Comparison of ENCODE assay signal across 30 cellular contexts in genomic region chr11:118412921-118413320, GRCh38.
"Had no signal": no experiment of that assay in that cellular context is flagged by ENCODE, and none has a peak within 500 bp of the region (broad histone marks: within the 10 kb centered on the region; RNA-seq: fewer than 3 reads in every experiment).

No MANE protein-coding gene starts in this region.

- H3K27me3 Mint-ChIP-seq: activated B cell treated with CpG ODN at 0.5 μM for 24 hours; activated CD4-positive, alpha-beta T cell treated with anti-CD3 and anti-CD28 coated beads for 36 hours; activated naive CD4-positive, alpha-beta T cell treated with anti-CD3 and anti-CD28 coated beads, Interleukin-2, amount 10 ng/mL, durations not matched to agents 7 days and 5 days; activated naive CD8-positive, alpha-beta T cell treated with anti-CD3 and anti-CD28 coated beads, Interleukin-2, amount 50 U/mL, for 24 hours; effector memory CD8-positive, alpha-beta T cell; naive thymus-derived CD4-positive, alpha-beta T cell; stimulated activated naive CD8-positive, alpha-beta T cell treated with anti-CD3 and anti-CD28 coated beads, Interleukin-15, Interleukin-2, amounts not matched to agents 100 ng/mL and 50 ng/mL, for 24 hours; type B pancreatic cell had no signal

- H3K9me3 Mint-ChIP-seq: activated B cell treated with CpG ODN at 0.5 μM for 24 hours; activated naive CD4-positive, alpha-beta T cell treated with anti-CD3 and anti-CD28 coated beads, Interleukin-2, amount 10 ng/mL, durations not matched to agents 7 days and 5 days; activated naive CD8-positive, alpha-beta T cell treated with anti-CD3 and anti-CD28 coated beads, Interleukin-2, amount 50 U/mL, for 24 hours; activated T-helper 1 cell treated with anti-CD3 and anti-CD28 coated beads, Interleukin-12 subunit alpha, Interleukin-12 subunit beta, Interleukin-2, Interleukin-4 antibody, amounts not matched to agents 30 ng/mL and 10 ng/mL and 1 ng/mL, durations not matched to agents 14 hours and 24 hours and 36 hours; effector memory CD8-positive, alpha-beta T cell; mesothelial cell of epicardium; naive thymus-derived CD4-positive, alpha-beta T cell; neural crest cell; stimulated activated effector memory CD8-positive, alpha-beta T cell treated with anti-CD3 and anti-CD28 coated beads, Interleukin-12 subunit alpha, Interleukin-12 subunit beta, amount 100 ng/mL, for 72 hours; stimulated activated naive CD8-positive, alpha-beta T cell treated with anti-CD3 and anti-CD28 coated beads, Interleukin-15, Interleukin-2, amounts not matched to agents 100 ng/mL and 50 ng/mL, for 24 hours; type B pancreatic cell had no signal

- H3K27ac ChIP-seq: gastrocnemius medialis, hepatocyte, parathyroid adenoma, psoas muscle, sigmoid colon, uterus had no signal

- H3K9me3 ChIP-seq: gastrocnemius medialis, psoas muscle, sigmoid colon, uterus had no signal

- H3K27me3 ChIP-seq: gastrocnemius medialis, hepatocyte, sigmoid colon, uterus had no signal

- ATAC-seq: activated CD4-positive, alpha-beta T cell treated with anti-CD3 and anti-CD28 coated beads for 36 hours; activated naive CD8-positive, alpha-beta T cell treated with anti-CD3 and anti-CD28 coated beads, Interleukin-2, amount 50 U/mL, for 24 hours; effector memory CD8-positive, alpha-beta T cell; gastrocnemius medialis; naive thymus-derived CD4-positive, alpha-beta T cell; psoas muscle; stimulated activated effector memory CD8-positive, alpha-beta T cell treated with anti-CD3 and anti-CD28 coated beads, Interleukin-12 subunit alpha, Interleukin-12 subunit beta, amount 100 ng/mL, for 72 hours had no signal

- DNase-seq: activated B cell treated with CpG ODN at 0.5 μM for 24 hours; activated CD4-positive, alpha-beta T cell treated with anti-CD3 and anti-CD28 coated beads for 36 hours; activated CD4-positive, alpha-beta T cell treated with anti-CD3 and anti-CD28 coated beads, Interleukin-2, amount 50 U/mL, for 4 hours; activated gamma-delta T cell; activated naive CD4-positive, alpha-beta T cell treated with anti-CD3 and anti-CD28 coated beads, Interleukin-2, amount 10 ng/mL, durations not matched to agents 7 days and 5 days; activated naive CD8-positive, alpha-beta T cell treated with anti-CD3 and anti-CD28 coated beads, Interleukin-2, amount 50 U/mL, for 24 hours; activated T-cell treated with anti-CD3 and anti-CD28 coated beads for 4 hours; amygdala; caudate nucleus; cortex of kidney; effector memory CD8-positive, alpha-beta T cell; erythroblast; gastrocnemius medialis; glutamatergic neuron; naive thymus-derived CD4-positive, alpha-beta T cell; occipital lobe; psoas muscle; sigmoid colon; small intestine; stimulated activated CD4-positive, alpha-beta T cell treated with anti-CD3 and anti-CD28 coated beads, Interleukin-4, amount 100 ng/mL, for 24 hours; substantia nigra; uterus had no signal

- H3K27ac Mint-ChIP-seq: activated B cell treated with CpG ODN at 0.5 μM for 24 hours; activated CD4-positive, alpha-beta T cell treated with anti-CD3 and anti-CD28 coated beads for 36 hours; activated naive CD4-positive, alpha-beta T cell treated with anti-CD3 and anti-CD28 coated beads, Interleukin-2, amount 10 ng/mL, durations not matched to agents 7 days and 5 days; activated naive CD8-positive, alpha-beta T cell treated with anti-CD3 and anti-CD28 coated beads, Interleukin-2, amount 50 U/mL, for 24 hours; activated T-helper 1 cell treated with anti-CD3 and anti-CD28 coated beads, Interleukin-12 subunit alpha, Interleukin-12 subunit beta, Interleukin-2, Interleukin-4 antibody, amounts not matched to agents 30 ng/mL and 10 ng/mL and 1 ng/mL, durations not matched to agents 14 hours and 24 hours and 36 hours; effector memory CD8-positive, alpha-beta T cell; mesothelial cell of epicardium; stimulated activated effector memory CD8-positive, alpha-beta T cell treated with anti-CD3 and anti-CD28 coated beads, Interleukin-12 subunit alpha, Interleukin-12 subunit beta, amount 100 ng/mL, for 72 hours; stimulated activated naive CD8-positive, alpha-beta T cell treated with anti-CD3 and anti-CD28 coated beads, Interleukin-15, Interleukin-2, amounts not matched to agents 100 ng/mL and 50 ng/mL, for 24 hours; type B pancreatic cell had no signal

- H3K4me3 Mint-ChIP-seq: activated B cell treated with CpG ODN at 0.5 μM for 24 hours; activated CD4-positive, alpha-beta T cell treated with anti-CD3 and anti-CD28 coated beads for 36 hours; activated naive CD4-positive, alpha-beta T cell treated with anti-CD3 and anti-CD28 coated beads, Interleukin-2, amount 10 ng/mL, durations not matched to agents 7 days and 5 days; activated naive CD8-positive, alpha-beta T cell treated with anti-CD3 and anti-CD28 coated beads, Interleukin-2, amount 50 U/mL, for 24 hours; activated T-helper 1 cell treated with anti-CD3 and anti-CD28 coated beads, Interleukin-12 subunit alpha, Interleukin-12 subunit beta, Interleukin-2, Interleukin-4 antibody, amounts not matched to agents 30 ng/mL and 10 ng/mL and 1 ng/mL, durations not matched to agents 14 hours and 24 hours and 36 hours; effector memory CD8-positive, alpha-beta T cell; mesothelial cell of epicardium; naive thymus-derived CD4-positive, alpha-beta T cell; neural crest cell; stimulated activated effector memory CD8-positive, alpha-beta T cell treated with anti-CD3 and anti-CD28 coated beads, Interleukin-12 subunit alpha, Interleukin-12 subunit beta, amount 100 ng/mL, for 72 hours; stimulated activated naive CD8-positive, alpha-beta T cell treated with anti-CD3 and anti-CD28 coated beads, Interleukin-15, Interleukin-2, amounts not matched to agents 100 ng/mL and 50 ng/mL, for 24 hours; type B pancreatic cell had no signal

- H3K4me1 Mint-ChIP-seq: mesothelial cell of epicardium, neural crest cell had no signal
